25 cellular contexts compared by ENCODE assay signal in genomic region chr6:63672582-63673129, GRCh38. TPM values are rescaled to one million over a fixed set of nuclear protein-coding genes. Genes with fewer than 3 reads are reported as not detected.
A peak's percentile ranks its signal among the peaks of the same experiment; 100 is the strongest.
DNase-seq lines count a peak whose midpoint lies in the region; ATAC-seq and TF ChIP-seq lines count a peak whose summit lies in the region.
"Had no signal": no experiment of that assay in that cellular context is flagged by ENCODE, and none has a peak within 500 bp of the region (broad histone marks: within the 10 kb centered on the region; RNA-seq: fewer than 3 reads in every experiment).

No MANE protein-coding gene starts in this region.

- peaks cover 16% of the 10 kb centered on the region for H3K4me1 Mint-ChIP-seq in activated T-cell treated with anti-CD3 and anti-CD28 coated beads, Interleukin-2, amount 50 U/mL, for 72 hours (ENCODE audit: low read depth)
- H3K4me1 Mint-ChIP-seq in stimulated activated naive B cell treated with anti-CD40 and anti-IgM and Interleukin-4, amounts not matched to agents 10 μg/mL and 1 μg/mL and 100 μg/mL, for 72 hours, result peaks cover 7 to 12% of the 10 kb centered on the region in 2 donors
- peaks cover 37% of the 10 kb centered on the region for H3K4me1 Mint-ChIP-seq in activated CD4-positive, alpha-beta T cell treated with anti-CD3 and anti-CD28 coated beads for 36 hours

- DNase-seq in activated T-cell treated with anti-CD3 and anti-CD28 coated beads, Interleukin-2, amount 50 U/mL, for 72 hours, result no peak
- no peak for DNase-seq in activated T-cell treated with anti-CD3 and anti-CD28 coated beads, Interleukin-2, amount 50 U/mL, for 48 hours
- DNase-seq in OCI-LY7 (ENCODE audit: low spot score), result peak; percentile 45
- no peak for DNase-seq in stimulated activated naive B cell treated with anti-CD40 and anti-IgM and Interleukin-4, amounts not matched to agents 10 μg/mL and 1 μg/mL and 100 μg/mL, for 72 hours
- no peak for DNase-seq in activated CD8-positive, alpha-beta memory T cell treated with anti-CD3 and anti-CD28 coated beads for 24 hours
- no peak for DNase-seq in activated CD4-positive, alpha-beta T cell treated with anti-CD3 and anti-CD28 coated beads for 36 hours
- DNase-seq: activated CD4-positive, alpha-beta T cell treated with anti-CD3 and anti-CD28 coated beads for 1 hour; activated naive CD4-positive, alpha-beta T cell treated with anti-CD3 and anti-CD28 coated beads for 36 hours; activated T-cell treated with anti-CD3 and anti-CD28 coated beads, Interleukin-2, amount 50 U/mL, for 4 hours; anterior cingulate cortex; Caco-2; KG1; kidney; lower lobe of right lung; NCI-H1092; NCI-H2029; SIG-M5; small intestine; stimulated activated CD4-positive, alpha-beta T cell treated with anti-CD3 and anti-CD28 coated beads, Interleukin-2, amount 100 ng/mL, for 24 hours; stimulated activated naive CD4-positive, alpha-beta T cell treated with Interleukin-2 at 50 U/mL for 16 hours; tibial artery had no signal

- ATAC-seq in activated T-cell treated with anti-CD3 and anti-CD28 coated beads, Interleukin-2, amount 50 U/mL, for 72 hours (replicated peaks in 1 of 2), result no peak
- ATAC-seq in HG02885 (IDR thresholded peaks at IDR 0.05; ENCODE audit: poor library complexity, unreplicated experiment), result peak; percentile 63
- peak; percentile 55 to 56 for ATAC-seq in stimulated activated naive B cell treated with anti-CD40 and anti-IgM and Interleukin-4, amounts not matched to agents 10 μg/mL and 1 μg/mL and 100 μg/mL, for 72 hours (replicated peaks)
- no peak for ATAC-seq in GM21367 (IDR thresholded peaks at IDR 0.05; ENCODE audit: unreplicated experiment)
- no peak for ATAC-seq in activated CD4-positive, alpha-beta T cell treated with anti-CD3 and anti-CD28 coated beads for 36 hours
- ATAC-seq: activated T-cell treated with anti-CD3 and anti-CD28 coated beads, Interleukin-2, amount 50 U/mL, for 4 hours; lower lobe of right lung had no signal

- H3K4me1 ChIP-seq in OCI-LY7 (ENCODE audit: insufficient read depth, low read length, poor library complexity, severe bottlenecking), result peaks cover 58% of the 10 kb centered on the region

- H3K9me2 ChIP-seq in OCI-LY7 (ENCODE audit: insufficient read depth, low read length), result no peaks in the 10 kb centered on the region

- H3K27me3 Mint-ChIP-seq in activated T-cell treated with anti-CD3 and anti-CD28 coated beads, Interleukin-2, amount 50 U/mL, for 72 hours (ENCODE audit: low read depth), result no peaks in the 10 kb centered on the region
- H3K27me3 Mint-ChIP-seq in stimulated activated naive B cell treated with anti-CD40 and anti-IgM and Interleukin-4, amounts not matched to agents 10 μg/mL and 1 μg/mL and 100 μg/mL, for 72 hours, result no peaks in the 10 kb centered on the region
- H3K27me3 Mint-ChIP-seq in activated CD4-positive, alpha-beta T cell treated with anti-CD3 and anti-CD28 coated beads for 36 hours, result no peaks in the 10 kb centered on the region
- H3K27me3 Mint-ChIP-seq: dendritic cell treated with granulocyte-macrophage colony-stimulating factor and Interleukin-4, amounts not matched to agents 40 ng/mL and 50 ng/mL, for 4 days had no signal

- intact Hi-C loops in OCI-LY7 (cut with micrococcal nuclease; ENCODE audit: unreplicated experiment), result no loop called here
- intact Hi-C loops in activated CD4-positive, alpha-beta T cell treated with anti-CD3 and anti-CD28 coated beads for 36 hours (cut with DNase I, micrococcal nuclease), result no loop called here

- H4K20me1 ChIP-seq in OCI-LY7 (ENCODE audit: insufficient read depth, low read length), result no peaks in the 10 kb centered on the region

- H3K9me3 Mint-ChIP-seq in activated T-cell treated with anti-CD3 and anti-CD28 coated beads, Interleukin-2, amount 50 U/mL, for 72 hours, result no peaks in the 10 kb centered on the region
- H3K9me3 Mint-ChIP-seq in stimulated activated naive B cell treated with anti-CD40 and anti-IgM and Interleukin-4, amounts not matched to agents 10 μg/mL and 1 μg/mL and 100 μg/mL, for 72 hours, result no peaks in the 10 kb centered on the region
- no peaks in the 10 kb centered on the region for H3K9me3 Mint-ChIP-seq in activated CD4-positive, alpha-beta T cell treated with anti-CD3 and anti-CD28 coated beads for 36 hours (ENCODE audit: low read depth)
- H3K9me3 Mint-ChIP-seq: activated naive CD4-positive, alpha-beta T cell treated with anti-CD3 and anti-CD28 coated beads for 36 hours; activated T-cell treated with anti-CD3 and anti-CD28 coated beads, Interleukin-2, amount 50 U/mL, for 4 hours; dendritic cell treated with granulocyte-macrophage colony-stimulating factor and Interleukin-4, amounts not matched to agents 40 ng/mL and 50 ng/mL, for 4 days had no signal

- BruUV-seq in OCI-LY7 (replicated peaks; lab: Mats Ljungman, UMichigan), result no TSS peak

- peaks cover 97% of the 10 kb centered on the region for H3K79me2 ChIP-seq in OCI-LY7 (ENCODE audit: insufficient read depth, low read depth, low read length)

- peak overlapping the region; percentile 56 for H3K27ac ChIP-seq in OCI-LY7 (ENCODE audit: low read depth, low read length, poor library complexity, severe bottlenecking)
- H3K27ac ChIP-seq: cardiac muscle cell, lower lobe of right lung, tibial artery had no signal

- H3K9me3 ChIP-seq in OCI-LY7 (ENCODE audit: low read length), result peaks cover 7% of the 10 kb centered on the region; the same call in 1 of the 2 replicates
- H3K9me3 ChIP-seq: Caco-2, lower lobe of right lung, tibial artery had no signal

- H3K4me2 ChIP-seq in OCI-LY7 (ENCODE audit: low read length), result peak overlapping the region; percentile 43

- no peak overlapping the region for H3K4me3 Mint-ChIP-seq in activated T-cell treated with anti-CD3 and anti-CD28 coated beads, Interleukin-2, amount 50 U/mL, for 72 hours
- H3K4me3 Mint-ChIP-seq in stimulated activated naive B cell treated with anti-CD40 and anti-IgM and Interleukin-4, amounts not matched to agents 10 μg/mL and 1 μg/mL and 100 μg/mL, for 72 hours, result no peak overlapping the region
- H3K4me3 Mint-ChIP-seq in activated CD4-positive, alpha-beta T cell treated with anti-CD3 and anti-CD28 coated beads for 36 hours, result no peak overlapping the region
- H3K4me3 Mint-ChIP-seq: activated naive CD4-positive, alpha-beta T cell treated with anti-CD3 and anti-CD28 coated beads for 36 hours; activated T-cell treated with anti-CD3 and anti-CD28 coated beads, Interleukin-2, amount 50 U/mL, for 4 hours; dendritic cell treated with granulocyte-macrophage colony-stimulating factor and Interleukin-4, amounts not matched to agents 40 ng/mL and 50 ng/mL, for 4 days had no signal

- POLR2A ChIA-PET in OCI-LY7 (lab: Charles Lee), result interaction anchor here (0.7 to 14.6 kb wide), 14 partner anchors 8 to 126 kb away, joined by 3 to 192 read pairs (median 4); partner anchors contain the start of gene PHF3
- POLR2A ChIA-PET in activated CD4-positive, alpha-beta T cell treated with anti-CD3 and anti-CD28 coated beads for 36 hours (lab: Charles Lee), result no interaction called here

- peak overlapping the region; percentile 20 for H3K27ac Mint-ChIP-seq in activated T-cell treated with anti-CD3 and anti-CD28 coated beads, Interleukin-2, amount 50 U/mL, for 72 hours
- no peak overlapping the region for H3K27ac Mint-ChIP-seq in stimulated activated naive B cell treated with anti-CD40 and anti-IgM and Interleukin-4, amounts not matched to agents 10 μg/mL and 1 μg/mL and 100 μg/mL, for 72 hours
- no peak overlapping the region for H3K27ac Mint-ChIP-seq in activated CD4-positive, alpha-beta T cell treated with anti-CD3 and anti-CD28 coated beads for 36 hours
- H3K27ac Mint-ChIP-seq: activated naive CD4-positive, alpha-beta T cell treated with anti-CD3 and anti-CD28 coated beads for 36 hours; dendritic cell treated with granulocyte-macrophage colony-stimulating factor and Interleukin-4, amounts not matched to agents 40 ng/mL and 50 ng/mL, for 4 days had no signal

- H2AFZ ChIP-seq in OCI-LY7 (ENCODE audit: low read length), result no peak overlapping the region

- H3K36me3 Mint-ChIP-seq in activated T-cell treated with anti-CD3 and anti-CD28 coated beads, Interleukin-2, amount 50 U/mL, for 72 hours (ENCODE audit: insufficient read depth in 2 of 2), result peaks cover 0 to 9% of the 10 kb centered on the region in 2 donors
- peaks cover 3 to 7% of the 10 kb centered on the region in 2 donors for H3K36me3 Mint-ChIP-seq in stimulated activated naive B cell treated with anti-CD40 and anti-IgM and Interleukin-4, amounts not matched to agents 10 μg/mL and 1 μg/mL and 100 μg/mL, for 72 hours
- peaks cover 17% of the 10 kb centered on the region for H3K36me3 Mint-ChIP-seq in activated CD4-positive, alpha-beta T cell treated with anti-CD3 and anti-CD28 coated beads for 36 hours (ENCODE audit: low read depth)

- CTCF ChIA-PET in OCI-LY7 (lab: Charles Lee; ENCODE audit: unreplicated experiment), result interaction anchor here (0.8 to 1.0 kb wide), 3 partner anchors 9 to 13 kb away, joined by 3 read pairs; no protein-coding TSS in a partner anchor
- CTCF ChIA-PET in activated CD4-positive, alpha-beta T cell treated with anti-CD3 and anti-CD28 coated beads for 36 hours (lab: Charles Lee), result interaction anchor here (0.7 to 1.4 kb wide), 2 partner anchors 31 to 34 kb away, joined by 3 read pairs; no protein-coding TSS in a partner anchor

- TF ChIP-seq CTCF in OCI-LY7 (conservative IDR thresholded peaks at IDR 0.05; ENCODE audit: low read length), result no peak

- peak overlapping the region; percentile 5 for H3K4me3 ChIP-seq in OCI-LY7 (ENCODE audit: low read depth, low read length, poor library complexity, severe bottlenecking)
- H3K4me3 ChIP-seq: cardiac muscle cell, lower lobe of right lung, tibial artery had no signal

- H3K36me3 ChIP-seq in OCI-LY7 (ENCODE audit: insufficient read depth, low read length), result peaks cover 63% of the 10 kb centered on the region
- H3K36me3 ChIP-seq: cardiac muscle cell, tibial artery had no signal

RNA-seq across cellular contexts. Expression of gene PHF3, which starts 37.1 kb away (rescaled TPM):
- 10 to 100 TPM; 69.7 to 72.6 TPM for total RNA-seq in activated T-cell treated with anti-CD3 and anti-CD28 coated beads, Interleukin-2, amount 50 U/mL, for 72 hours
- 54.0 and 54.8 TPM in 2 replicates for total RNA-seq in OCI-LY7 (2014; rRNA removed; shearing (Covaris generic))
- 92.5 and 106 TPM in 2 replicates for total RNA-seq in OCI-LY7 (2022)
- 10 to 100 TPM; 50.5 to 56.5 TPM for total RNA-seq in activated CD4-positive, alpha-beta T cell treated with anti-CD3 and anti-CD28 coated beads for 36 hours

Comparison
In these comparisons a context has a peak if more than half of its experiments do, and no peak if none do; other contexts are left out.
1. ATAC-seq: peak in HG02885 (single experiment) and stimulated activated naive B cell treated with anti-CD40 and anti-IgM and Interleukin-4, amounts not matched to agents 10 μg/mL and 1 μg/mL and 100 μg/mL, for 72 hours (2 of 2); none in activated T-cell treated with anti-CD3 and anti-CD28 coated beads, Interleukin-2, amount 50 U/mL, for 72 hours (0 of 2), GM21367 (single experiment) and activated CD4-positive, alpha-beta T cell treated with anti-CD3 and anti-CD28 coated beads for 36 hours (single experiment).